13 cellular contexts compared by ENCODE assay signal in the genomic region with DNA sequence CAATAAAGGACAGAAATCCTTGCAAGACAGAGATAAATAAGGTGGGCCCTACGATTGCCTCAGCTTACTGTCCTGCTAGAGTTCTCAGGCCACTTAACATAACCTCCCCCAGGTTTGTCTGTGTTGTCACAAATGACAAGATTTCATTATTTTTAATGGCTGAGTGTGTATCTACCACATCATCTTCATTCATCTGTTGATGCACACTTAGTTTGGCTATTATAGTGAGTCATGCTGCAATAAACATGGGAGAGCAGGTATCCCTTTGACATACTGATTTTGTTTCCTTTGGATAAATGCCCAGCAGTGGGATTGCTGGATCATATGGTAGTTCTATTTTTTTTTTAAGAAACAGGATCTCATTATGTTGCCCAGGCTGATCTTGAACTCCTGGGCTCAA.
A peak's percentile ranks its signal among the peaks of the same experiment; 100 is the strongest.
DNase-seq lines count a peak whose midpoint lies in the region; ATAC-seq and TF ChIP-seq lines count a peak whose summit lies in the region.
"Had no signal": no experiment of that assay in that cellular context is flagged by ENCODE, and none has a peak within 500 bp of the region (broad histone marks: within the 10 kb centered on the region; RNA-seq: fewer than 3 reads in every experiment).

No MANE protein-coding gene starts in this region.

- peaks cover 6% of the 10 kb centered on the region; the same call in 1 of the 2 replicates for H3K4me1 ChIP-seq in BE2C
- no peaks in the 10 kb centered on the region for H3K4me1 ChIP-seq in GM23338 (ENCODE audit: insufficient read depth)
- H3K4me1 ChIP-seq in SJCRH30, result peaks cover 8% of the 10 kb centered on the region; the same call in 1 of the 2 replicates
- H3K4me1 ChIP-seq: thyroid gland had no signal

- H3K9me3 ChIP-seq in BE2C (no peaks in the 10 kb centered on the region), SJCRH30 (replicated peaks) (no peaks in the 10 kb centered on the region)
- H3K9me3 ChIP-seq: thyroid gland had no signal

- no peak overlapping the region for H3K4me2 ChIP-seq in GM23338
- H3K4me2 ChIP-seq: BLaER1 treated with 17β-estradiol and CSF1 and Interleukin-3, amounts not matched to agents 10 nM and 100 nM had no signal

- no peaks in the 10 kb centered on the region for H4K20me1 ChIP-seq in GM23338 (replicated peaks; ENCODE audit: insufficient read depth)
- H4K20me1 ChIP-seq: BLaER1 treated with 17β-estradiol and CSF1 and Interleukin-3, amounts not matched to agents 10 nM and 100 nM had no signal

- no peak overlapping the region for H3K4me3 Mint-ChIP-seq in GM23338

- TF ChIP-seq CTCF in BE2C (IDR thresholded peaks at IDR 0.05; ENCODE audit: low read depth, low read length), result no peak
- TF ChIP-seq CTCF in fibroblast of villous mesenchyme (IDR thresholded peaks at IDR 0.05; ENCODE audit: insufficient read depth, low read depth, low read length), result no peak
- TF ChIP-seq CTCF in GM23338 (conservative IDR thresholded peaks at IDR 0.05; ENCODE audit: low read depth in 2 of 2), result no peak

- no peaks in the 10 kb centered on the region for H3K36me3 Mint-ChIP-seq in GM23338 (ENCODE audit: low read depth)

- H3K36me3 ChIP-seq in BE2C, result no peaks in the 10 kb centered on the region
- H3K36me3 ChIP-seq in GM23338 (ENCODE audit: insufficient read depth), result no peaks in the 10 kb centered on the region
- H3K36me3 ChIP-seq in SJCRH30, result no peaks in the 10 kb centered on the region
- H3K36me3 ChIP-seq: BLaER1 treated with 17β-estradiol and CSF1 and Interleukin-3, amounts not matched to agents 10 nM and 100 nM; thyroid gland had no signal

- no peaks in the 10 kb centered on the region for H3K9me3 Mint-ChIP-seq in GM23338

- no peaks in the 10 kb centered on the region for H3K79me2 ChIP-seq in GM23338 (replicated peaks; ENCODE audit: insufficient read depth)

- H3K9me2 ChIP-seq in GM23338 (ENCODE audit: insufficient read depth), result no peaks in the 10 kb centered on the region

- no peak overlapping the region for H3K4me3 ChIP-seq in BE2C (ENCODE audit: low read depth, low read length)
- no peak overlapping the region for H3K4me3 ChIP-seq in fibroblast of villous mesenchyme (ENCODE audit: low read depth, low read length)
- no peak overlapping the region for H3K4me3 ChIP-seq in GM23338
- no peak overlapping the region for H3K4me3 ChIP-seq in SJCRH30
- H3K4me3 ChIP-seq: BLaER1 treated with 17β-estradiol and CSF1 and Interleukin-3, amounts not matched to agents 10 nM and 100 nM; thyroid gland had no signal

- H2AFZ ChIP-seq in GM23338, result no peak overlapping the region

- H3K27ac ChIP-seq in GM23338 (ENCODE audit: low read depth) (no peak overlapping the region), SJCRH30 (no peak overlapping the region)
- H3K27ac ChIP-seq: BLaER1 treated with 17β-estradiol and CSF1 and Interleukin-3, amounts not matched to agents 10 nM and 100 nM; thyroid gland had no signal

- H3K4me1 Mint-ChIP-seq in GM23338, result no peaks in the 10 kb centered on the region

- DNase-seq in BE2C (peak; percentile 10), HT1080 (ENCODE audit: low read depth) (peak; percentile 91), SW480 (ENCODE audit: low spot score) (peak; percentile 43), fibroblast of villous mesenchyme (ENCODE audit: low read depth) (peak; percentile 69), HuH-7.5 (ENCODE audit: low spot score) (no peak), GM23338 (ENCODE audit: low spot score) (no peak), SJCRH30 (no peak)
- DNase-seq: activated CD8-positive, alpha-beta memory T cell treated with anti-CD3 and anti-CD28 coated beads for 24 hours; NK-92 treated with Interleukin-12 subunit alpha and Interleukin-12 subunit beta, amount 100 ng/mL, for 24 hours; right cardiac atrium; thyroid gland had no signal

- no peak for ATAC-seq in GM23338
- no peak for ATAC-seq in GM18519 (IDR thresholded peaks at IDR 0.05; ENCODE audit: low FRiP score, unreplicated experiment)
- ATAC-seq: right cardiac atrium had no signal

- H3F3A ChIP-seq in GM23338 (replicated peaks; ENCODE audit: low read depth), result no peaks in the 10 kb centered on the region

- H3K27ac Mint-ChIP-seq in GM23338, result no peak overlapping the region

- peaks cover 3% of the 10 kb centered on the region for H3K27me3 Mint-ChIP-seq in GM23338 (ENCODE audit: insufficient read depth, low read depth, poor library complexity)

- no peaks in the 10 kb centered on the region for H3K27me3 ChIP-seq in BE2C
- H3K27me3 ChIP-seq in GM23338 (ENCODE audit: insufficient read depth), result no peaks in the 10 kb centered on the region
- no peaks in the 10 kb centered on the region for H3K27me3 ChIP-seq in SJCRH30
- H3K27me3 ChIP-seq: BLaER1 treated with 17β-estradiol and CSF1 and Interleukin-3, amounts not matched to agents 10 nM and 100 nM; thyroid gland had no signal

TF ChIP-seq in GM23338, 12 proteins besides CTCF, POLR2A, EP300 and RAD21:
- TF ChIP-seq ZNF462 (CRISPR knock-in tag; IDR thresholded peaks at IDR 0.05) (no peak), CREB1 (CRISPR knock-in tag; IDR thresholded peaks at IDR 0.05; ENCODE audit: low read depth) (no peak), JUNB (IDR thresholded peaks at IDR 0.05; ENCODE audit: unreplicated experiment) (no peak), EZH2 (IDR thresholded peaks at IDR 0.05; ENCODE audit: low read depth, unreplicated experiment) (no peak), ZNF331 (CRISPR knock-in tag; IDR thresholded peaks at IDR 0.05; ENCODE audit: low read depth) (no peak), STAT1 (IDR thresholded peaks at IDR 0.05; ENCODE audit: unreplicated experiment) (no peak), NANOG (IDR thresholded peaks at IDR 0.05; ENCODE audit: borderline replicate concordance) (no peak), EZH2phosphoT487 (IDR thresholded peaks at IDR 0.05; ENCODE audit: unreplicated experiment) (no peak), ETS1 (IDR thresholded peaks at IDR 0.05) (no peak), ZNF114 (CRISPR knock-in tag; IDR thresholded peaks at IDR 0.05) (no peak)

Comparison
In these comparisons a context has a peak if more than half of its experiments do, and no peak if none do; other contexts are left out.
1. DNase-seq: peak in BE2C (single experiment), HT1080 (single experiment), SW480 (single experiment) and fibroblast of villous mesenchyme (single experiment); none in HuH-7.5 (single experiment), GM23338 (single experiment) and SJCRH30 (0 of 2).